In the genomic region with DNA sequence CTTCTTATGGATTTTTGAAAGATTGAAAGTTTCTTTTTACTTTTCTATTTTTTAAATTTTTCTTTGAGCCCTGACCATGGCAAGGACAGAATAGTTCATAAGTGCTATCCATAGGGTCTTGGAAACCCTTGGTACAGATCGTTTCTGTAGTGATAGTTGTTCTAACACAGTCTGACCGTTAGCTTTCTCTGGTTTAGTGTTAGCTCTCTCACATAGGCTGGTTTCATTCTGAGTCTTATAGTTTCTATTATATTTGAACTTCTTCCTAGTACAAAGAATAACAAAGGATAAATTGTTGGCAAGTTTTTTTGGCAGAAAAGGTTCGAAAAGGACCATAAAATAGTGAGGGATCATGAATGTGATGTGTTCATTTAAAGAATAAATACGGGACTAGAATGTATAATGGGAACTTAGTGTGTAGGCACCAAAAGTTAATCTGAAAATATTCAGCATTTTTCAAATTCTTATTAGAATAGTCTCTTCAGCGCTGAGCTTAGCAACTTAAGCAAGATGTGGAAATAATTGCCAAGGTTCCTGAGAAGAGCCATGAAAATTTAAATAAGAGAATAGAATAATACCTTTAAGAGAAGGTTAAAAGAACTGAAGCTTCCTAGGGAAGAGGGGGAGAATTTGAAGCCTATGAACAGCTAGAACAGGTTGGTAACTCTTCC, we compare ENCODE assay signal across 13 cellular contexts. TPM values are rescaled to one million over a fixed set of nuclear protein-coding genes. Genes with fewer than 3 reads are reported as not detected.
DNase-seq lines count a peak whose midpoint lies in the region; ATAC-seq and TF ChIP-seq lines count a peak whose summit lies in the region.
"Had no signal": no experiment of that assay in that cellular context is flagged by ENCODE, and none has a peak within 500 bp of the region (broad histone marks: within the 10 kb centered on the region; RNA-seq: fewer than 3 reads in every experiment).

No MANE protein-coding gene starts in this region.

- peak overlapping the region; percentile 88 for H3K4me3 Mint-ChIP-seq in natural killer cell treated with Interleukin-12 subunit alpha and Interleukin-12 subunit beta and Interleukin-15 and Interleukin-18, amount 100 ng/mL, for 72 hours
- H3K4me3 Mint-ChIP-seq in natural killer cell: no peak overlapping the region
- peak overlapping the region; percentile 64 to 79 for H3K4me3 Mint-ChIP-seq in stimulated activated naive CD8-positive, alpha-beta T cell treated with anti-CD3 and anti-CD28 coated beads, Interleukin-15, amount 100 ng/mL, for 72 hours
- H3K4me3 Mint-ChIP-seq: nephron progenitor cell, WTC11 had no signal

- intact Hi-C loops in natural killer cell (cut with micrococcal nuclease): no loop called here

- no peaks in the 10 kb centered on the region for H3K9me3 Mint-ChIP-seq in natural killer cell treated with Interleukin-12 subunit alpha and Interleukin-12 subunit beta and Interleukin-15 and Interleukin-18, amount 100 ng/mL, for 72 hours
- H3K9me3 Mint-ChIP-seq in natural killer cell: no peaks in the 10 kb centered on the region
- peaks cover 0 to 9% of the 10 kb centered on the region in 2 donors for H3K9me3 Mint-ChIP-seq in stimulated activated naive CD8-positive, alpha-beta T cell treated with anti-CD3 and anti-CD28 coated beads, Interleukin-15, amount 100 ng/mL, for 72 hours
- H3K9me3 Mint-ChIP-seq: nephron progenitor cell had no signal

- H3K36me3 Mint-ChIP-seq in natural killer cell treated with Interleukin-12 subunit alpha and Interleukin-12 subunit beta and Interleukin-15 and Interleukin-18, amount 100 ng/mL, for 72 hours: peaks cover 10% of the 10 kb centered on the region
- no peaks in the 10 kb centered on the region for H3K36me3 Mint-ChIP-seq in natural killer cell

- TF ChIP-seq CTCF in natural killer cell (IDR thresholded peaks at IDR 0.05): no peak

- peak; percentile 73 to 75 for ATAC-seq in natural killer cell treated with Interleukin-12 subunit alpha and Interleukin-12 subunit beta and Interleukin-15 and Interleukin-18, amount 100 ng/mL, for 72 hours
- ATAC-seq in natural killer cell (no peak), HG02571 (IDR thresholded peaks at IDR 0.05; ENCODE audit: unreplicated experiment) (peak; percentile 88), HG03439 (IDR thresholded peaks at IDR 0.05; ENCODE audit: unreplicated experiment) (peak; percentile 82)
- peak; percentile 79 for ATAC-seq in stimulated activated naive CD8-positive, alpha-beta T cell treated with anti-CD3 and anti-CD28 coated beads, Interleukin-15, amount 100 ng/mL, for 72 hours
- ATAC-seq: Panc1, WTC11 had no signal

- no peaks in the 10 kb centered on the region for H3K27me3 Mint-ChIP-seq in natural killer cell treated with Interleukin-12 subunit alpha and Interleukin-12 subunit beta and Interleukin-15 and Interleukin-18, amount 100 ng/mL, for 72 hours
- H3K27me3 Mint-ChIP-seq in natural killer cell (ENCODE audit: low read depth in 2 of 2): no peaks in the 10 kb centered on the region
- H3K27me3 Mint-ChIP-seq in stimulated activated naive CD8-positive, alpha-beta T cell treated with anti-CD3 and anti-CD28 coated beads, Interleukin-15, amount 100 ng/mL, for 72 hours: no peaks in the 10 kb centered on the region

- H3K27ac Mint-ChIP-seq in natural killer cell treated with Interleukin-12 subunit alpha and Interleukin-12 subunit beta and Interleukin-15 and Interleukin-18, amount 100 ng/mL, for 72 hours: peak overlapping the region; percentile 82 to 95
- H3K27ac Mint-ChIP-seq in natural killer cell: no peak overlapping the region
- peak overlapping the region; percentile 52 to 71 for H3K27ac Mint-ChIP-seq in stimulated activated naive CD8-positive, alpha-beta T cell treated with anti-CD3 and anti-CD28 coated beads, Interleukin-15, amount 100 ng/mL, for 72 hours
- H3K27ac Mint-ChIP-seq: nephron progenitor cell, WTC11 had no signal

- no peak for DNase-seq in natural killer cell treated with Interleukin-12 subunit alpha and Interleukin-12 subunit beta and Interleukin-15 and Interleukin-18, amount 100 ng/mL, for 72 hours (ENCODE audit: low spot score)
- DNase-seq in natural killer cell (no peak), D341Med (ENCODE audit: low spot score) (no peak), T-helper 9 cell (no peak), DMS153 treated with DMSO at 0.1 percent for 48 hours (lab: John Stamatoyannopoulos, UW; ENCODE audit: unreplicated experiment) (no peak)
- DNase-seq in stimulated activated naive CD8-positive, alpha-beta T cell treated with anti-CD3 and anti-CD28 coated beads, Interleukin-15, amount 100 ng/mL, for 72 hours: no peak
- DNase-seq: NCI-H187; nephron progenitor cell; stimulated activated CD4-positive, alpha-beta T cell treated with anti-CD3 and anti-CD28 coated beads, Interleukin-15, amount 100 ng/mL, for 24 hours had no signal

- H3K4me1 Mint-ChIP-seq in natural killer cell treated with Interleukin-12 subunit alpha and Interleukin-12 subunit beta and Interleukin-15 and Interleukin-18, amount 100 ng/mL, for 72 hours (ENCODE audit: low read depth in 2 of 2): peaks cover 31 to 59% of the 10 kb centered on the region in 2 donors
- H3K4me1 Mint-ChIP-seq in natural killer cell: peaks cover 39 to 52% of the 10 kb centered on the region in 2 donors
- H3K4me1 Mint-ChIP-seq in stimulated activated naive CD8-positive, alpha-beta T cell treated with anti-CD3 and anti-CD28 coated beads, Interleukin-15, amount 100 ng/mL, for 72 hours: peaks cover 49% of the 10 kb centered on the region
- H3K4me1 Mint-ChIP-seq: WTC11 had no signal

RNA-seq across cellular contexts. Expression of a gene that starts 24.1 kb away (rescaled TPM):
- 10 to 100 TPM; 11.1 to 15.1 TPM for total RNA-seq in natural killer cell treated with Interleukin-12 subunit alpha and Interleukin-12 subunit beta and Interleukin-15 and Interleukin-18, amount 100 ng/mL, for 72 hours
- total RNA-seq in natural killer cell: 1 to 10 TPM; 6.7 to 7.9 (median 7.8) TPM

Comparison
In these comparisons a context has a peak if more than half of its experiments do, and no peak if none do; other contexts are left out.
1. ATAC-seq: peak in natural killer cell treated with Interleukin-12 subunit alpha and Interleukin-12 subunit beta and Interleukin-15 and Interleukin-18, amount 100 ng/mL, for 72 hours (2 of 2), HG02571 (single experiment), HG03439 (single experiment) and stimulated activated naive CD8-positive, alpha-beta T cell treated with anti-CD3 and anti-CD28 coated beads, Interleukin-15, amount 100 ng/mL, for 72 hours (single experiment); none in natural killer cell (0 of 3).
2. H3K27ac Mint-ChIP-seq: peak in natural killer cell treated with Interleukin-12 subunit alpha and Interleukin-12 subunit beta and Interleukin-15 and Interleukin-18, amount 100 ng/mL, for 72 hours (2 of 2) and stimulated activated naive CD8-positive, alpha-beta T cell treated with anti-CD3 and anti-CD28 coated beads, Interleukin-15, amount 100 ng/mL, for 72 hours (2 of 2); none in natural killer cell (0 of 2).